21 cellular contexts compared by ENCODE assay signal in genomic region chr20:47269309-47270165, GRCh38.
DNase-seq lines count a peak whose midpoint lies in the region; ATAC-seq, FAIRE-seq and TF ChIP-seq lines count a peak whose summit lies in the region.
"Had no signal": no experiment of that assay in that cellular context is flagged by ENCODE, and none has a peak within 500 bp of the region (broad histone marks: within the 10 kb centered on the region; RNA-seq: fewer than 3 reads in every experiment).

No MANE protein-coding gene starts in this region.

- POLR2A ChIA-PET in K562 (lab: Yijun Ruan, JAX), result interaction anchor here (2.1 kb wide), 1 partner anchor 11 kb away, joined by 9 read pairs; no protein-coding TSS in a partner anchor

- TF ChIP-seq CTCF in K562 (IDR thresholded peaks at IDR 0.05 in 2 of 3, conservative IDR thresholded peaks at IDR 0.05 in 1 of 3; ENCODE audit: insufficient read depth in 2 of 3, low read depth in 1 of 3, low read length in 3 of 3) (no peak), neural progenitor cell (IDR thresholded peaks at IDR 0.05) (no peak)

- peaks cover 3% of the 10 kb centered on the region for H3K27me3 Mint-ChIP-seq in neural progenitor cell (ENCODE audit: insufficient read depth, low read depth)
- H3K27me3 Mint-ChIP-seq: naive B cell had no signal

- H3F3A ChIP-seq in neural progenitor cell (ENCODE audit: low read depth), result peaks cover 14% of the 10 kb centered on the region

- H3K4me2 ChIP-seq in BLaER1, result peak overlapping the region; percentile 97
- H3K4me2 ChIP-seq in K562 (ENCODE audit: insufficient read depth, low read length), result no peak overlapping the region
- no peak overlapping the region for H3K4me2 ChIP-seq in neural progenitor cell

- ATAC-seq in K562, result no peak
- ATAC-seq: pancreas; stimulated activated effector memory CD8-positive, alpha-beta T cell treated with anti-CD3 and anti-CD28 coated beads, Interleukin-12 subunit alpha, Interleukin-12 subunit beta, amount 100 ng/mL, for 72 hours had no signal

- no peak for TF ChIP-seq POLR2A in K562 (conservative IDR thresholded peaks at IDR 0.05)

- H2AFZ ChIP-seq in K562 (ENCODE audit: low read depth, low read length) (no peak overlapping the region), neural progenitor cell (replicated peaks) (no peak overlapping the region)

- TF ChIP-seq RAD21 in K562 (CRISPR knock-in tag; conservative IDR thresholded peaks at IDR 0.05 in 1 of 2, IDR thresholded peaks at IDR 0.05 in 1 of 2), result no peak

- H3K9ac ChIP-seq in BLaER1, result no peak overlapping the region; the same call in 1 of the 2 replicates
- H3K9ac ChIP-seq in K562 (ENCODE audit: insufficient read depth in 1 of 2, low read depth in 2 of 2, low read length in 2 of 2), result no peak overlapping the region
- H3K9ac ChIP-seq in neural progenitor cell, result no peak overlapping the region

- peak overlapping the region; percentile 21 for H3K27ac Mint-ChIP-seq in neural progenitor cell
- H3K27ac Mint-ChIP-seq: stimulated activated effector memory CD8-positive, alpha-beta T cell treated with anti-CD3 and anti-CD28 coated beads, Interleukin-12 subunit alpha, Interleukin-12 subunit beta, amount 100 ng/mL, for 72 hours had no signal

- 95% methylated on average over 7 of the region's 7 CpGs for WGBS in K562 (ENCODE audit: insufficient coverage, low coverage, missing lambda C conversion rate)

- intact Hi-C loops in K562 (cut with micrococcal nuclease), result loop anchor here (5.0 kb wide), 2 partner anchors 72 to 348 kb away; no protein-coding TSS in a partner anchor
- intact Hi-C loops in head of caudate nucleus (cut with DNase I), result no loop called here

- no peaks in the 10 kb centered on the region for H3K9me3 Mint-ChIP-seq in neural progenitor cell
- H3K9me3 Mint-ChIP-seq: naive B cell; stimulated activated effector memory CD8-positive, alpha-beta T cell treated with anti-CD3 and anti-CD28 coated beads, Interleukin-12 subunit alpha, Interleukin-12 subunit beta, amount 100 ng/mL, for 72 hours had no signal

- H3K36me3 ChIP-seq in BLaER1 (peaks cover 85% of the 10 kb centered on the region), K562 (ENCODE audit: control insufficient read depth, insufficient read depth, low read length) (peaks cover 92% of the 10 kb centered on the region), neural progenitor cell (no peaks in the 10 kb centered on the region)
- H3K36me3 ChIP-seq: pancreas had no signal

- H3K9me1 ChIP-seq in K562 (ENCODE audit: control insufficient read depth, insufficient read depth, low read length), result peaks cover 3% of the 10 kb centered on the region

- no peak overlapping the region for H3K4me3 Mint-ChIP-seq in neural progenitor cell
- H3K4me3 Mint-ChIP-seq: naive B cell; stimulated activated effector memory CD8-positive, alpha-beta T cell treated with anti-CD3 and anti-CD28 coated beads, Interleukin-12 subunit alpha, Interleukin-12 subunit beta, amount 100 ng/mL, for 72 hours had no signal

- no peaks in the 10 kb centered on the region for H3K9me3 ChIP-seq in BLaER1
- H3K9me3 ChIP-seq in K562 (replicated peaks; ENCODE audit: control insufficient read depth, insufficient read depth, low read depth, low read length), result no peaks in the 10 kb centered on the region
- no peaks in the 10 kb centered on the region for H3K9me3 ChIP-seq in neural progenitor cell (ENCODE audit: low read depth)
- H3K9me3 ChIP-seq: HAP-1, pancreas had no signal

- no peak for FAIRE-seq in K562 (lab: Jason Lieb, UNC)
- FAIRE-seq: pancreas had no signal

- peaks cover 20% of the 10 kb centered on the region for H3K36me3 Mint-ChIP-seq in neural progenitor cell

- in situ Hi-C loops in K562 (cut with MboI), result no loop called here

- BruUV-seq in K562 (replicated peaks; lab: Mats Ljungman, UMichigan), result no TSS peak

- H4K20me1 ChIP-seq in BLaER1, result peaks cover 22% of the 10 kb centered on the region
- peaks cover 44% of the 10 kb centered on the region for H4K20me1 ChIP-seq in K562 (replicated peaks; ENCODE audit: control insufficient read depth, insufficient read depth, low read length)
- H4K20me1 ChIP-seq in neural progenitor cell (ENCODE audit: low read depth), result peaks cover 37% of the 10 kb centered on the region

- peaks cover 92% of the 10 kb centered on the region for H3K79me2 ChIP-seq in K562 (ENCODE audit: control insufficient read depth, insufficient read depth, low read length)
- H3K79me2 ChIP-seq in neural progenitor cell (ENCODE audit: low read depth), result peaks cover 100% of the 10 kb centered on the region

- CTCF ChIA-PET in K562 (lab: Yijun Ruan, JAX; ENCODE audit: low intra/inter-chr PET ratio), result no interaction called here

- H3K27ac ChIP-seq in BLaER1 (peak overlapping the region; percentile 96), K562 (ENCODE audit: extremely low read depth, low read depth, low read length) (no peak overlapping the region), neural progenitor cell (peak overlapping the region; percentile 30)
- H3K27ac ChIP-seq: pancreas had no signal

- peaks cover 2% of the 10 kb centered on the region for H3K4me1 Mint-ChIP-seq in neural progenitor cell

- no peak for TF ChIP-seq EP300 in K562 (IDR thresholded peaks at IDR 0.05; ENCODE audit: low read length)

- peak; percentile 4 for DNase-seq in NCI-H226
- DNase-seq in K562 (ENCODE audit: extremely low read depth in 1 of 4, low spot score in 3 of 4), result no peak
- DNase-seq in neural progenitor cell (ENCODE audit: low spot score), result no peak
- no peak for DNase-seq in head of caudate nucleus
- DNase-seq in COR-L47 (lab: John Stamatoyannopoulos, UW), result no peak
- no peak for DNase-seq in NCI-H2107 (lab: John Stamatoyannopoulos, UW)
- DNase-seq: activated CD4-positive, alpha-beta T cell treated with anti-CD3 and anti-CD28 coated beads, Interleukin-2, amount 50 U/mL, for 1 hour; aorta; cerebellar nuclear complex; effector CD4-positive, alpha-beta T cell; glutamatergic neuron; left cardiac atrium; mesendoderm; naive B cell; NCI-H526 treated with DMSO at 0.1 percent for 48 hours; pancreas; Right ventricle myocardium superior; T-helper 1 cell had no signal

- no peaks in the 10 kb centered on the region for H3K27me3 ChIP-seq in BLaER1
- no peaks in the 10 kb centered on the region for H3K27me3 ChIP-seq in K562 (ENCODE audit: control insufficient read depth in 2 of 2, insufficient read depth in 2 of 2, low read length in 2 of 2)
- H3K27me3 ChIP-seq in neural progenitor cell, result no peaks in the 10 kb centered on the region
- H3K27me3 ChIP-seq: pancreas had no signal

- H3K4me1 ChIP-seq in BLaER1 (peaks cover 98% of the 10 kb centered on the region), K562 (replicated peaks in 1 of 2; ENCODE audit: control insufficient read depth in 2 of 2, insufficient read depth in 2 of 2, low read length in 2 of 2) (peaks cover 0 to 5% of the 10 kb centered on the region in 2 experiments; a peak in 1 of 5 replicates), neural progenitor cell (no peaks in the 10 kb centered on the region)
- H3K4me1 ChIP-seq: HAP-1 had no signal

- H3K4me3 ChIP-seq in BLaER1 (no peak overlapping the region), K562 (no peak overlapping the region), neural progenitor cell (no peak overlapping the region)
- H3K4me3 ChIP-seq: HAP-1, pancreas had no signal

TF ChIP-seq in K562, 482 proteins besides CTCF, POLR2A, EP300 and RAD21 (continues in another document):
- no peak for TF ChIP-seq E2F5 (CRISPR knock-in tag; IDR thresholded peaks at IDR 0.05)
- no peak for TF ChIP-seq BCL6 (CRISPR knock-in tag; IDR thresholded peaks at IDR 0.05)
- TF ChIP-seq MED1 (CRISPR knock-in tag; IDR thresholded peaks at IDR 0.05; ENCODE audit: borderline replicate concordance), result no peak
- no peak for TF ChIP-seq GABPA (tag; conservative IDR thresholded peaks at IDR 0.05; ENCODE audit: low read depth)
- no peak for TF ChIP-seq ZFP30 (CRISPR knock-in tag; IDR thresholded peaks at IDR 0.05; ENCODE audit: borderline replicate concordance)
- TF ChIP-seq E4F1 (CRISPR knock-in tag; IDR thresholded peaks at IDR 0.05; ENCODE audit: borderline replicate concordance), result no peak
- TF ChIP-seq ZNF174 (CRISPR knock-in tag; IDR thresholded peaks at IDR 0.05), result no peak
